ENCODE assay signal across 8 cellular contexts in the genomic region with DNA sequence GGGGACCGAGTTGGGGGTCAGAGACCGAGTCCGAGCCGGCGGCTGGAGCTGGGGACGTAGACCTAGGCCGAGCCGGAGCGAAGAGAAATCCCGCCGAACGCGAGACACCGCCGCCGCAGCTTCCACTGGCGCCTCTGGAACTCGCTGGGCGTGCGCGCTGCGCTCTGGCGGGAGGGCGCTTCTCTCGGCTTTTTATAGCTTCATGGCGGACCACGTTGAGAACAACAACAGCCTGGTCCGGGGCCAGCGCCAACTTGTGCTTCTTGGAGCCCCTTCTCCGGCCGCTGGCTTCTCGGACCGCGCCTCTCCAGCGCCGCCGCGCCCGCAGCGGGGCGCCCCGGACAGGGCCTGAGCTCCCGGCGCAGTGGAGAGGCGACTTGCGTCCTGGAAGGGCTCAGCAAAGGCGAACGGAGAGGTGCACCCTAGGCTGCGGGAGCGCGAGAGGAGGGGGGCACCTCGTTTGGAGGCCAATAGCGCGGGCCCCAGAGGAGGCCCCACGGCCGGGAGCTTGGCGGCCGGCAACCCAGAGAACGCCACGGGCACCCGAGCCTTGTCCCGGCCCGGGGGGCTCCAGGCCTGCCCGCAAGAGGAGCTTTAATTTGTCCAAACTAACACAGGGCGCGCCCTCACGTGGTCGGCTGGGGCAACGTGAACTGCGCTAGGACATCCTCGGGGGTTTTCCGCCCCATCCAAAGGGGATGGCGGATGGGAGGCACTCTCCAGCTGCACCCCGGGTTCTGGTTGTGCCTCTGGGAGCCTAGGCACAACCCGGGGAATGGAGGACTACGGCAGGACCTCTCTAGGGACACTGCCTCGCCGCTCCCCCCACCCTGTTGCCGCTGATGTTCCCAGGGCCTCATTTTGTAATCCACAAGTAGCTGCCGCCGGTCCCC. TPM values are rescaled to one million over a fixed set of nuclear protein-coding genes. Genes with fewer than 3 reads are reported as not detected.
DNase-seq lines count a peak whose midpoint lies in the region; ATAC-seq and TF ChIP-seq lines count a peak whose summit lies in the region.

No MANE protein-coding gene starts in this region.

- H2AFZ ChIP-seq in PC-3 (ENCODE audit: low read length), result peak overlapping the region; percentile 91

- peak overlapping the region; percentile 87 for H3K4me3 Mint-ChIP-seq in activated T-cell treated with anti-CD3 and anti-CD28 coated beads, Interleukin-2, amount 50 U/mL, for 4 hours

- BruUV-seq in PC-3 (replicated peaks; lab: Mats Ljungman, UMichigan), result no TSS peak

- H3K79me2 ChIP-seq in PC-3 (ENCODE audit: low read length), result peaks cover 8% of the 10 kb centered on the region

- CTCF ChIA-PET in AG04450 (lab: Charles Lee) (interaction anchor here (0.5 to 1.8 kb wide), 18 partner anchors 12 to 263 kb away, joined by 3 to 11 read pairs (median 4); a partner anchor contains a TSS), PC-3 (lab: Charles Lee) (no interaction called here)

- intact Hi-C loops in PC-3 (cut with micrococcal nuclease), result no loop called here

- H3F3A ChIP-seq in PC-3 (ENCODE audit: low read length, unreplicated experiment), result peaks cover 5% of the 10 kb centered on the region

- DNase-seq in AG04450 (ENCODE audit: low read depth, low spot score) (no peak), HUDEP-2 (lab: John Stamatoyannopoulos, UW; ENCODE audit: unreplicated experiment in 76 of 76) (peak in 72 of 76 experiments; percentile 9 to 86 (median 69)), PC-3 (peak; percentile 77), myocyte (ENCODE audit: low read depth) (peak; percentile 92)
- peak; percentile 93 for DNase-seq in activated T-cell treated with anti-CD3 and anti-CD28 coated beads, Interleukin-2, amount 50 U/mL, for 4 hours
- peak; percentile 62 to 70 for DNase-seq in stimulated activated CD8-positive, alpha-beta memory T cell treated with anti-CD3 and anti-CD28 coated beads, Interleukin-7, amount 100 ng/mL, for 48 hours (ENCODE audit: extremely low read depth in 1 of 2, low read depth in 1 of 2)

- peak; percentile 54 for TF ChIP-seq CTCF in AG04450 (IDR thresholded peaks at IDR 0.05; ENCODE audit: low read depth, low read length)
- peak; percentile 72 for TF ChIP-seq CTCF in PC-3 (conservative IDR thresholded peaks at IDR 0.05; ENCODE audit: low read depth, low read length)

- no peaks in the 10 kb centered on the region for H3K9me3 Mint-ChIP-seq in activated T-cell treated with anti-CD3 and anti-CD28 coated beads, Interleukin-2, amount 50 U/mL, for 4 hours

- H3K27ac ChIP-seq in AG04450 (ENCODE audit: low read depth, low read length), result peak overlapping the region; percentile 77
- H3K27ac ChIP-seq in PC-3 (ENCODE audit: low read length), result peak overlapping the region; percentile 65

- no peaks in the 10 kb centered on the region for H3K27me3 Mint-ChIP-seq in activated T-cell treated with anti-CD3 and anti-CD28 coated beads, Interleukin-2, amount 50 U/mL, for 4 hours (ENCODE audit: low read depth)

- 0 out of 2 replicates have a peak, but pooled peaks cover 3% of the 10 kb centered on the region for H4K20me1 ChIP-seq in PC-3 (ENCODE audit: low read length)

- H3K9me2 ChIP-seq in PC-3 (replicated peaks; ENCODE audit: low read length), result no peaks in the 10 kb centered on the region

- H3K27me3 ChIP-seq in AG04450 (ENCODE audit: control insufficient read depth, insufficient read depth, low read length), result no peaks in the 10 kb centered on the region
- no peaks in the 10 kb centered on the region for H3K27me3 ChIP-seq in PC-3 (ENCODE audit: low read length)

- H3K9ac ChIP-seq in PC-3 (ENCODE audit: low read length), result peak overlapping the region; percentile 87

- H3K36me3 Mint-ChIP-seq in activated T-cell treated with anti-CD3 and anti-CD28 coated beads, Interleukin-2, amount 50 U/mL, for 4 hours (ENCODE audit: insufficient read depth), result no peaks in the 10 kb centered on the region

- H3K36me3 ChIP-seq in PC-3 (ENCODE audit: low read depth, low read length), result no peaks in the 10 kb centered on the region

- POLR2A ChIA-PET in AG04450 (lab: Yijun Ruan, JAX) (interaction anchor here (0.6 to 2.4 kb wide), 23 partner anchors 10 to 346 kb away, joined by 3 to 39 read pairs (median 5); a partner anchor contains a TSS), PC-3 (lab: Charles Lee; ENCODE audit: unreplicated experiment) (interaction anchor here (0.6 kb wide), 1 partner anchor 24 kb away, joined by 3 read pairs; no protein-coding TSS in a partner anchor)

- H3K9me3 ChIP-seq in AG04450 (ENCODE audit: control insufficient read depth, insufficient read depth, low read length) (no peaks in the 10 kb centered on the region; the same call in 1 of the 2 replicates), PC-3 (ENCODE audit: low read length) (no peaks in the 10 kb centered on the region)

- no peaks in the 10 kb centered on the region for H3K4me1 ChIP-seq in PC-3 (ENCODE audit: insufficient read depth, low read length)

- peak overlapping the region; percentile 88 for H3K4me2 ChIP-seq in PC-3 (ENCODE audit: low read length)

- H3K4me3 ChIP-seq in AG04450 (ENCODE audit: low read depth, low read length) (peak overlapping the region; percentile 91), PC-3 (ENCODE audit: low read length) (peak overlapping the region; percentile 86)

- peaks cover 26% of the 10 kb centered on the region for H3K4me1 Mint-ChIP-seq in activated T-cell treated with anti-CD3 and anti-CD28 coated beads, Interleukin-2, amount 50 U/mL, for 4 hours (ENCODE audit: low read depth)

- ATAC-seq in GM18861 (IDR thresholded peaks at IDR 0.05; ENCODE audit: unreplicated experiment) (peak; percentile 26), PC-3 (peak; percentile 39), esophagus mucosa (peak; percentile 48)
- ATAC-seq in activated T-cell treated with anti-CD3 and anti-CD28 coated beads, Interleukin-2, amount 50 U/mL, for 4 hours, result peak; percentile 60 to 66

RNA-seq across cellular contexts. Expression of a gene that starts 37.7 kb away (rescaled TPM):
- 19.9 and 22.6 TPM in 2 replicates for polyA plus RNA-seq in AG04450 (2011; rRNA removed)
- 8.5 and 13.9 TPM in 2 replicates for polyA minus RNA-seq in AG04450 (2011; rRNA and poly(A)+ RNA removed)
- 28.8 and 34.3 TPM in 2 replicates for total RNA-seq in PC-3 (2014; rRNA removed)
- total RNA-seq in activated T-cell treated with anti-CD3 and anti-CD28 coated beads, Interleukin-2, amount 50 U/mL, for 4 hours, result 10 to 100 TPM; 62.3 to 74.9 (median 68.6) TPM
- 37.2 TPM for total RNA-seq in esophagus mucosa
- 10.6 and 16.1 TPM in 2 replicates for total RNA-seq in myocyte
- 33.0 TPM for polyA plus RNA-seq in myocyte (2012)
